Comparison of ENCODE assay signal across 15 cellular contexts in genomic region chr16:12215302-12216105, GRCh38.
A peak's percentile ranks its signal among the peaks of the same experiment; 100 is the strongest.
DNase-seq lines count a peak whose midpoint lies in the region; ATAC-seq and TF ChIP-seq lines count a peak whose summit lies in the region.
"Had no signal": no experiment of that assay in that cellular context is flagged by ENCODE, and none has a peak within 500 bp of the region (broad histone marks: within the 10 kb centered on the region; RNA-seq: fewer than 3 reads in every experiment).

No MANE protein-coding gene starts in this region.

- no peak overlapping the region for H3K4me3 Mint-ChIP-seq in T-helper 2 cell treated with Interferon-gamma antibody and Interleukin-4, amounts not matched to agents 5 μg/mL and 100 μg/mL, for 36 hours
- H3K4me3 Mint-ChIP-seq: B cell; stimulated activated naive CD8-positive, alpha-beta T cell treated with anti-CD3 and anti-CD28 coated beads, Interleukin-15, Interleukin-2, amounts not matched to agents 100 ng/mL and 50 ng/mL, for 24 hours had no signal

- no peaks in the 10 kb centered on the region for H3K27me3 Mint-ChIP-seq in T-helper 2 cell treated with Interferon-gamma antibody and Interleukin-4, amounts not matched to agents 5 μg/mL and 100 μg/mL, for 36 hours (ENCODE audit: low read depth)
- H3K27me3 Mint-ChIP-seq: B cell; stimulated activated naive CD8-positive, alpha-beta T cell treated with anti-CD3 and anti-CD28 coated beads, Interleukin-15, Interleukin-2, amounts not matched to agents 100 ng/mL and 50 ng/mL, for 24 hours had no signal

- no peaks in the 10 kb centered on the region for H3K27me3 ChIP-seq in cardiac muscle cell
- no peaks in the 10 kb centered on the region for H3K27me3 ChIP-seq in smooth muscle cell (ENCODE audit: low read depth)
- H3K27me3 ChIP-seq: adrenal gland, ovary had no signal

- TF ChIP-seq CTCF in cardiac muscle cell (IDR thresholded peaks at IDR 0.05; ENCODE audit: low read depth, low read length) (peak; percentile 18), fibroblast of pulmonary artery (IDR thresholded peaks at IDR 0.05; ENCODE audit: low read length, missing control alignments) (peak; percentile 17), smooth muscle cell (IDR thresholded peaks at IDR 0.05; ENCODE audit: borderline replicate concordance, insufficient read depth, poor library complexity, severe bottlenecking) (peak; percentile 37)

- DNase-seq in cardiac muscle cell (ENCODE audit: low read depth in 1 of 2, low spot score in 1 of 2) (peak in 1 of 2 donors; percentile 23), Right ventricle myocardium inferior (ENCODE audit: missing footprints) (no peak), NCI-H526 treated with DMSO at 0.1 percent for 48 hours (lab: John Stamatoyannopoulos, UW) (peak; percentile 35), fibroblast of pulmonary artery (ENCODE audit: low read depth) (no peak), smooth muscle cell (lab: John Stamatoyannopoulos, UW; ENCODE audit: unreplicated experiment) (no peak), LoVo (ENCODE audit: low spot score) (no peak), OCI-M1 (lab: John Stamatoyannopoulos, UW) (no peak)
- no peak for DNase-seq in T-helper 2 cell treated with Interferon-gamma antibody and Interleukin-4, amounts not matched to agents 5 μg/mL and 100 μg/mL, for 36 hours (ENCODE audit: low spot score)
- DNase-seq: adrenal gland; HCEC 1CT; ovary; stimulated activated CD4-positive, alpha-beta T cell treated with anti-CD3 and anti-CD28 coated beads, Interleukin-1b, Interleukin-23, amount 100 ng/mL, for 48 hours; T-helper 9 cell had no signal

- no peak overlapping the region for H3K9ac ChIP-seq in smooth muscle cell (ENCODE audit: low read depth)

- no peak overlapping the region for H3K27ac ChIP-seq in cardiac muscle cell
- no peak overlapping the region for H3K27ac ChIP-seq in smooth muscle cell (ENCODE audit: low read depth)
- H3K27ac ChIP-seq: adrenal gland, ovary had no signal

- H3K4me1 ChIP-seq in cardiac muscle cell (ENCODE audit: low read depth) (no peaks in the 10 kb centered on the region), smooth muscle cell (ENCODE audit: low read depth) (peaks cover 17% of the 10 kb centered on the region)
- H3K4me1 ChIP-seq: adrenal gland had no signal

- intact Hi-C loops in Right ventricle myocardium inferior (cut with DNase I), result loop anchor here (5.0 kb wide), 1 partner anchor 118 kb away; no protein-coding TSS in a partner anchor

- 85% methylated on average over 7 of the region's 7 CpGs for WGBS in smooth muscle cell (ENCODE audit: low lambda C conversion rate)

- H3K9me3 Mint-ChIP-seq in T-helper 2 cell treated with Interferon-gamma antibody and Interleukin-4, amounts not matched to agents 5 μg/mL and 100 μg/mL, for 36 hours, result no peaks in the 10 kb centered on the region

- no peaks in the 10 kb centered on the region for H4K20me1 ChIP-seq in smooth muscle cell (ENCODE audit: low read depth)

- ATAC-seq in Right ventricle myocardium inferior, result no peak

- H3K4me3 ChIP-seq in cardiac muscle cell, result no peak overlapping the region
- no peak overlapping the region for H3K4me3 ChIP-seq in fibroblast of pulmonary artery (replicated peaks; ENCODE audit: low read depth, low read length)
- H3K4me3 ChIP-seq in smooth muscle cell, result no peak overlapping the region
- H3K4me3 ChIP-seq: adrenal gland, ovary had no signal

- H3K27ac Mint-ChIP-seq in T-helper 2 cell treated with Interferon-gamma antibody and Interleukin-4, amounts not matched to agents 5 μg/mL and 100 μg/mL, for 36 hours, result no peak overlapping the region
- H3K27ac Mint-ChIP-seq: B cell; stimulated activated naive CD8-positive, alpha-beta T cell treated with anti-CD3 and anti-CD28 coated beads, Interleukin-15, Interleukin-2, amounts not matched to agents 100 ng/mL and 50 ng/mL, for 24 hours had no signal

- H3K36me3 Mint-ChIP-seq in T-helper 2 cell treated with Interferon-gamma antibody and Interleukin-4, amounts not matched to agents 5 μg/mL and 100 μg/mL, for 36 hours (ENCODE audit: low read depth), result no peaks in the 10 kb centered on the region

- no peak overlapping the region for H2AFZ ChIP-seq in smooth muscle cell (ENCODE audit: low read depth)

- H3K36me3 ChIP-seq in cardiac muscle cell, result no peaks in the 10 kb centered on the region
- no peaks in the 10 kb centered on the region for H3K36me3 ChIP-seq in smooth muscle cell (ENCODE audit: low read depth)
- H3K36me3 ChIP-seq: adrenal gland, ovary had no signal

- H3F3A ChIP-seq in smooth muscle cell (ENCODE audit: low read depth), result no peaks in the 10 kb centered on the region

- no peak overlapping the region for H3K4me2 ChIP-seq in smooth muscle cell

- H3K9me3 ChIP-seq in cardiac muscle cell (ENCODE audit: low read depth) (no peaks in the 10 kb centered on the region), smooth muscle cell (replicated peaks; ENCODE audit: low read depth) (no peaks in the 10 kb centered on the region)
- H3K9me3 ChIP-seq: adrenal gland, ovary had no signal

- no peaks in the 10 kb centered on the region for H3K4me1 Mint-ChIP-seq in T-helper 2 cell treated with Interferon-gamma antibody and Interleukin-4, amounts not matched to agents 5 μg/mL and 100 μg/mL, for 36 hours (ENCODE audit: low read depth)
- H3K4me1 Mint-ChIP-seq: B cell had no signal

- H3K79me2 ChIP-seq in smooth muscle cell (ENCODE audit: low read depth), result no peaks in the 10 kb centered on the region
